ENCODE assay signal across 1 cellular context in the genomic region with DNA sequence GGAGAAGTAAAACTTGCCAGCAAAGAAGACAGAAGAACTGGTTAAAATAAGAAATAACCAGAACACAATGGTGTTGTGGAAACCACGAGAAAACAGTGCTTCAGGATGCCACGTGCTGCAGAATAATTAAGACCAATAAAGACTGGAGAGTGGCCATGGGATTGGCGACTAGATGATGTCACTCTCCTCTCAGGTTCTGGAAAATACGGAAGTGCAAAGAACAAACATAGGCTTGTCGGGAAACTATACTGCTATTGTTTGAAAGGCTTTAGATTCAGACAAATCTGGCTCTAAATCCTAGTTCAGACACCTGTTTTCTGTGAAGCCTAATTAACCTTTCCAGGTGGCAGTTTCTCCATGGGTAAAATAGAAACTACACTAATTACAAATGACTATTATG.
TF ChIP-seq lines count a peak whose summit lies in the region.

No MANE protein-coding gene starts in this region.

TF ChIP-seq in HepG2, 621 proteins besides CTCF, POLR2A, EP300 and RAD21 (continued from another document):
- TF ChIP-seq THAP11 (CRISPR knock-in tag; IDR thresholded peaks at IDR 0.05) = no peak
- no peak for TF ChIP-seq ZNF33A (CRISPR knock-in tag; IDR thresholded peaks at IDR 0.05; ENCODE audit: borderline replicate concordance)
- TF ChIP-seq SOX6 (IDR thresholded peaks at IDR 0.05) = no peak
- peak; percentile 20; the same call in 1 of the 2 replicates for TF ChIP-seq SOX6 (CRISPR knock-in tag; IDR thresholded peaks at IDR 0.05)
- TF ChIP-seq ZNF644 (CRISPR knock-in tag; IDR thresholded peaks at IDR 0.05; ENCODE audit: low read depth) = 0 out of 2 replicates have a peak, but pooled peaks have one; percentile 32
- TF ChIP-seq ATF7 (IDR thresholded peaks at IDR 0.05) = 0 out of 2 replicates have a peak, but pooled peaks have one; percentile 15
- no peak for TF ChIP-seq ATF7 (CRISPR knock-in tag; IDR thresholded peaks at IDR 0.05)
- peak; percentile 81 for TF ChIP-seq ELF1 (CRISPR knock-in tag; IDR thresholded peaks at IDR 0.05)
- TF ChIP-seq ZNF510 (CRISPR knock-in tag; IDR thresholded peaks at IDR 0.05; ENCODE audit: low read depth) = no peak
- TF ChIP-seq CHCHD3 (CRISPR knock-in tag; IDR thresholded peaks at IDR 0.05) = no peak
- no peak for TF ChIP-seq AGO2 (optimal IDR thresholded peaks at IDR 0.05; ENCODE audit: low read depth, low read length)
- no peak for TF ChIP-seq SOX13 (IDR thresholded peaks at IDR 0.05)
- TF ChIP-seq SOX13 (CRISPR knock-in tag; conservative IDR thresholded peaks at IDR 0.05 in 1 of 2, IDR thresholded peaks at IDR 0.05 in 1 of 2) = peak in 1 of 2 experiments; percentile 51; a peak in 1 of 4 replicates
- no peak for TF ChIP-seq ZFP36 (IDR thresholded peaks at IDR 0.05; ENCODE audit: borderline replicate concordance, low read depth, low read length, partially characterized antibody)
- TF ChIP-seq JUND (CRISPR knock-in tag; IDR thresholded peaks at IDR 0.05) = no peak
- TF ChIP-seq TBX2 (CRISPR knock-in tag; IDR thresholded peaks at IDR 0.05; ENCODE audit: borderline replicate concordance) = peak; percentile 20; the same call in 1 of the 2 replicates
- TF ChIP-seq, protein P1, sequence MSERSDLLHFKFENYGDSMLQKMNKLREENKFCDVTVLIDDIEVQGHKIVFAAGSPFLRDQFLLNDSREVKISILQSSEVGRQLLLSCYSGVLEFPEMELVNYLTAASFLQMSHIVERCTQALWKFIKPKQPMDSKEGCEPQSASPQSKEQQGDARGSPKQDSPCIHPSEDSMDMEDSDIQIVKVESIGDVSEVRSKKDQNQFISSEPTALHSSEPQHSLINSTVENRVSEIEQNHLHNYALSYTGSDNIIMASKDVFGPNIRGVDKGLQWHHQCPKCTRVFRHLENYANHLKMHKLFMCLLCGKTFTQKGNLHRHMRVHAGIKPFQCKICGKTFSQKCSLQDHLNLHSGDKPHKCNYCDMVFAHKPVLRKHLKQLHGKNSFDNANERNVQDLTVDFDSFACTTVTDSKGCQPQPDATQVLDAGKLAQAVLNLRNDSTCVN (CRISPR knock-in tag; IDR thresholded peaks at IDR 0.05; ENCODE audit: borderline replicate concordance) = peak; percentile 88
- TF ChIP-seq ATF7-NPFF (CRISPR knock-in tag; IDR thresholded peaks at IDR 0.05; ENCODE audit: low read depth) = no peak
- peak; percentile 54; the same call in 1 of the 2 replicates for TF ChIP-seq SOX5 (CRISPR knock-in tag; IDR thresholded peaks at IDR 0.05; ENCODE audit: borderline replicate concordance)
- TF ChIP-seq CENPX (CRISPR knock-in tag; IDR thresholded peaks at IDR 0.05) = no peak
